ENCODE assay signal across 1 cellular context in the genomic region with DNA sequence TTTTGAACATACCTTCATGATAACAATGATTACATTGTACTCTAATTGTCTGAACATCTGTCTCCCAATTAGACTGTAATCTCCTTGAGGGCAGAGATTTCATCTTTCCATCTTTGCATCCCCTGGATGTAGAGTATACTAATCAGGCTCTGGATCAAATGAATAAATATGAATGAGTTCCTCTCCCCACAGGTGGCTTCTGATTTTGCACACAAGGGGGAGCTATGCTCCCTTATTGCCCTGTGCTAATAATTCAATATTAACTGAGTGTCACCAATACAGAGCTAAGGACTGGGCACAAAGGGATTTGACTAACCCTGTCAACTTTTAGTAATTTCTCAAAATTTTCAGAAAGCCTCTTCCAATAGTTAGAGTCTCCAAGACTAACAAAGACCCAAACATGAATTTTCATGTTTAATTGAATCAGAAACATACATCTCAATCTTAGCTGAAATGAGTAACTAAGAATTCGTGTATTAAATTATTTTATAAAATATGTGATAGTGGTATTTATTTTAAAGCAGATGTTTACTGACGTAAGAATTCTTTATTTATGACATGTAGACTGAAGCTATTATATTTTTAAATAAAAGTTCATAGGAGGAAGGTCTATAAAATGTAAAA.
TF ChIP-seq lines count a peak whose summit lies in the region.

No MANE protein-coding gene starts in this region.

TF ChIP-seq in HepG2, 621 proteins besides CTCF, POLR2A, EP300 and RAD21:
- TF ChIP-seq SMC3 (IDR thresholded peaks at IDR 0.05; ENCODE audit: low read length) (peak; percentile 34; the same call in 1 of the 2 replicates), STAG1 (CRISPR knock-in tag; IDR thresholded peaks at IDR 0.05) (peak; percentile 47), ZNF143 (CRISPR knock-in tag; IDR thresholded peaks at IDR 0.05) (no peak), ARID3A (IDR thresholded peaks at IDR 0.05; ENCODE audit: low read depth, low read length) (peak; percentile 85), ZNF350 (CRISPR knock-in tag; IDR thresholded peaks at IDR 0.05; ENCODE audit: borderline replicate concordance, low read depth) (no peak), HOXA9 (CRISPR knock-in tag; IDR thresholded peaks at IDR 0.05; ENCODE audit: borderline replicate concordance) (no peak), ESRRA (CRISPR knock-in tag; IDR thresholded peaks at IDR 0.05; ENCODE audit: low read depth) (no peak)
TF ChIP-seq in HepG2: peak in this region for 3.
